25 cellular contexts compared by ENCODE assay signal in genomic region chr3:155208183-155208582, GRCh38.
"Had no signal": no experiment of that assay in that cellular context is flagged by ENCODE, and none has a peak within 500 bp of the region (broad histone marks: within the 10 kb centered on the region; RNA-seq: fewer than 3 reads in every experiment).

No MANE protein-coding gene starts in this region.

- H3K9me3 ChIP-seq: left ventricle myocardium inferior, mucosa of descending colon, ovary, stomach, testis, thyroid gland, transverse colon, upper lobe of left lung, vagina had no signal

- H3K4me3 ChIP-seq: left ventricle myocardium inferior, lung, mucosa of descending colon, ovary, skin epidermis, stomach, testis, thyroid gland, transverse colon, upper lobe of left lung, vagina had no signal

- H3K36me3 ChIP-seq: left ventricle myocardium inferior, ovary, stomach, thyroid gland, transverse colon, upper lobe of left lung, vagina had no signal

- H3K27ac ChIP-seq: left ventricle myocardium inferior, ovary, skin epidermis, stomach, testis, thyroid gland, transverse colon, upper lobe of left lung, vagina had no signal

- H3K27me3 ChIP-seq: ovary, stomach, testis, thyroid gland, transverse colon, upper lobe of left lung, vagina had no signal

- H3K4me1 ChIP-seq: left ventricle myocardium inferior, stomach, testis, upper lobe of left lung, vagina had no signal

- ATAC-seq: left colon; mucosa of descending colon; naive thymus-derived CD4-positive, alpha-beta T cell; natural killer cell treated with Interleukin-12 subunit alpha and Interleukin-12 subunit beta and Interleukin-15 and Interleukin-18, amount 100 ng/mL, for 72 hours; right cardiac atrium; sciatic nerve; stimulated activated naive B cell treated with anti-CD40 and anti-IgM and Interleukin-4, amounts not matched to agents 10 μg/mL and 1 μg/mL and 100 μg/mL, for 72 hours; stimulated activated naive CD8-positive, alpha-beta T cell treated with anti-CD3 and anti-CD28 coated beads, Interleukin-15, Interleukin-2, amounts not matched to agents 100 U/mL and 50 U/mL, for 24 hours had no signal

- DNase-seq: kidney glomerular epithelial cell; left colon; left ventricle myocardium inferior; midbrain; mucosa of descending colon; naive thymus-derived CD4-positive, alpha-beta T cell; ovary; retina; right cardiac atrium; stimulated activated CD4-positive, alpha-beta T cell treated with anti-CD3 and anti-CD28 coated beads, Interleukin-12 subunit alpha, Interleukin-12 subunit beta, amount 100 ng/mL, for 4 hours; stimulated activated CD4-positive, alpha-beta T cell treated with anti-CD3 and anti-CD28 coated beads, Interleukin-15, amount 100 ng/mL, for 24 hours; stimulated activated CD4-positive, alpha-beta T cell treated with anti-CD3 and anti-CD28 coated beads, Interleukin-2, amount 100 ng/mL, for 24 hours; stimulated activated CD4-positive, alpha-beta T cell treated with anti-CD3 and anti-CD28 coated beads, Interleukin-4, amount 100 ng/mL, for 1 hour; stimulated activated naive B cell treated with anti-CD40 and anti-IgM and Interleukin-4, amounts not matched to agents 10 μg/mL and 1 μg/mL and 100 μg/mL, for 72 hours; stimulated activated naive CD8-positive, alpha-beta T cell treated with anti-CD3 and anti-CD28 coated beads, Interleukin-15, Interleukin-2, amounts not matched to agents 100 U/mL and 50 U/mL, for 24 hours; stomach; testis; thyroid gland; transverse colon; upper lobe of left lung had no signal
